ENCODE assay signal across 8 cellular contexts in the genomic region with DNA sequence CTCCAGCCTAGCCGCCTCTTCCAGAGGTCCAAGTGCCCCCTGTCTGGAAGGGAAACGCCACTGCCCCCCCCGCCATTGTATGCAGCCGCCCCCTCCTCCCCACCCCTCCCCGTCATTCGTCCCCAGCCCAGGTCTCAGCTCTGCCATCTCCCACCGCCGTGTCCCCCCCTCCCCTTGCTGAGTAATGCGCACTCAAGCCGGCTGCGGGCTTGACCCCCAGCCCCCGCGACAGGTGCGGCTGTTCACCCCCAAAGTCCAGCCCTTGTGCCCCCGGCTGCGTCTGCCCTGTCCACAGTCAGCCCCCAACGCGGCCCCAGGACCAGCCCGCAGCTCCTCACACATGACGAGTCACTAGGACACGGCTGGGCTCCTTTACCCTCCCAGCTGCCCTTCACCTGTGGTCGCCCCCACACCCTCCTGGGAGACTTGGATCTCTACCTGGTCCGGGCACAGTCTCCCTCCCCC. TPM values are rescaled to one million over a fixed set of nuclear protein-coding genes. Genes with fewer than 3 reads are reported as not detected.
DNase-seq lines count a peak whose midpoint lies in the region; ATAC-seq and TF ChIP-seq lines count a peak whose summit lies in the region.

No MANE protein-coding gene starts in this region.

- no peaks in the 10 kb centered on the region for H3K9me3 ChIP-seq in ectodermal cell (ENCODE audit: control insufficient read depth, low read length)
- H3K9me3 ChIP-seq in naive thymus-derived CD4-positive, alpha-beta T cell (ENCODE audit: control insufficient read depth in 2 of 3, low read length in 3 of 3) = no peaks in the 10 kb centered on the region

- no peak for ATAC-seq in naive thymus-derived CD4-positive, alpha-beta T cell
- no peak for ATAC-seq in HG03457 (IDR thresholded peaks at IDR 0.05; ENCODE audit: unreplicated experiment)

- CTCF ChIA-PET in BJ (lab: Yijun Ruan, JAX) = interaction anchor here (0.7 to 8.4 kb wide), 6 partner anchors 15 to 301 kb away, joined by 3 to 178 read pairs (median 4); partner anchors contain the start of genes IQCK and KNOP1
- CTCF ChIA-PET in naive thymus-derived CD4-positive, alpha-beta T cell (lab: Charles Lee) = interaction anchor here (1.1 to 1.6 kb wide), 2 partner anchors 282 to 329 kb away, joined by 3 to 8 read pairs; partner anchors contain the start of gene VPS35L

- WGBS in ectodermal cell, 2 experiments = 0% methylated on average over 20 to 22 of the region's 23 CpGs

- H3K27ac ChIP-seq in ectodermal cell (ENCODE audit: insufficient read depth, low read depth, low read length, poor library complexity, severe bottlenecking) = peak overlapping the region; percentile 18
- peak overlapping the region; percentile 45 for H3K27ac ChIP-seq in naive thymus-derived CD4-positive, alpha-beta T cell (ENCODE audit: low read depth, low read length)

- H3K4me1 Mint-ChIP-seq in naive thymus-derived CD4-positive, alpha-beta T cell = peaks cover 12 to 29% (median 22%) of the 10 kb centered on the region in 7 donors

- H3K4me3 ChIP-seq in BJ (ENCODE audit: low read depth, low read length) (peak overlapping the region; percentile 50), ectodermal cell (ENCODE audit: insufficient read depth, low read depth, low read length) (peak overlapping the region; percentile 76)
- peak overlapping the region; percentile 51 for H3K4me3 ChIP-seq in naive thymus-derived CD4-positive, alpha-beta T cell (ENCODE audit: low read length)

- POLR2A ChIA-PET in BJ (lab: Charles Lee) = interaction anchor here (0.6 kb wide), 1 partner anchor 767 kb away, joined by 4 read pairs; no protein-coding TSS in a partner anchor
- POLR2A ChIA-PET in naive thymus-derived CD4-positive, alpha-beta T cell (lab: Charles Lee) = no interaction called here

- no peak overlapping the region for H3K27ac Mint-ChIP-seq in naive thymus-derived CD4-positive, alpha-beta T cell

- peaks cover 15% of the 10 kb centered on the region for H3K27me3 ChIP-seq in BJ (ENCODE audit: control insufficient read depth, insufficient read depth, low read length)
- H3K27me3 ChIP-seq in ectodermal cell (ENCODE audit: control insufficient read depth, insufficient read depth, low read length, poor library complexity, severe bottlenecking) = peaks cover 7% of the 10 kb centered on the region
- peaks cover 0 to 12% of the 10 kb centered on the region in 2 donors for H3K27me3 ChIP-seq in naive thymus-derived CD4-positive, alpha-beta T cell (ENCODE audit: control insufficient read depth in 2 of 2, insufficient read depth in 2 of 2, low read length in 2 of 2)

- H3K9me3 Mint-ChIP-seq in naive thymus-derived CD4-positive, alpha-beta T cell = no peaks in the 10 kb centered on the region

- intact Hi-C loops in naive thymus-derived CD4-positive, alpha-beta T cell (cut with micrococcal nuclease) = loop anchor here (1.0 to 2.0 kb wide), 2 partner anchors 165 to 817 kb away; partner anchors contain the start of genes IQCK (in 2 of the 2), KNOP1 (in 2 of the 2) and COQ7 (in 1 of the 2)

- H3K4me3 Mint-ChIP-seq in naive thymus-derived CD4-positive, alpha-beta T cell = peak overlapping the region; percentile 72 to 96 (median 82)

- H3K27me3 Mint-ChIP-seq in naive thymus-derived CD4-positive, alpha-beta T cell = peaks cover 4 to 43% (median 13%) of the 10 kb centered on the region in 5 donors

- H3K36me3 ChIP-seq in BJ (ENCODE audit: control insufficient read depth, insufficient read depth, low read length) (no peaks in the 10 kb centered on the region), ectodermal cell (ENCODE audit: control insufficient read depth, insufficient read depth, low read length) (no peaks in the 10 kb centered on the region)
- H3K36me3 ChIP-seq in naive thymus-derived CD4-positive, alpha-beta T cell (ENCODE audit: control insufficient read depth in 2 of 3, insufficient read depth in 3 of 3, low read length in 3 of 3) = no peaks in the 10 kb centered on the region

- DNase-seq in BJ (ENCODE audit: low read depth) (no peak), NCI-H69 (lab: John Stamatoyannopoulos, UW) (peak; percentile 82), occipital lobe (lab: John Stamatoyannopoulos, UW) (no peak), amniotic stem cell (lab: John Stamatoyannopoulos, UW) (no peak), DMS153 (lab: John Stamatoyannopoulos, UW) (no peak)
- no peak for DNase-seq in naive thymus-derived CD4-positive, alpha-beta T cell

- peaks cover 6% of the 10 kb centered on the region for H3K4me1 ChIP-seq in ectodermal cell (ENCODE audit: control insufficient read depth, insufficient read depth, low read length)
- H3K4me1 ChIP-seq in naive thymus-derived CD4-positive, alpha-beta T cell (ENCODE audit: control insufficient read depth in 2 of 2, insufficient read depth in 2 of 2, low read length in 2 of 2) = peaks cover 9 to 23% of the 10 kb centered on the region in 2 donors

- no peak for TF ChIP-seq CTCF in BJ (IDR thresholded peaks at IDR 0.05; ENCODE audit: insufficient read depth, low read depth, low read length)

- H3K36me3 Mint-ChIP-seq in naive thymus-derived CD4-positive, alpha-beta T cell = no peaks in the 10 kb centered on the region

RNA-seq across cellular contexts. Expression of gene GPRC5B, which starts 0.6 kb away (rescaled TPM):
- polyA plus RNA-seq in BJ (2011; rRNA removed) = 0.33 and 0.55 TPM in 2 replicates
- 0.31 and 0.57 TPM in 2 replicates for polyA minus RNA-seq in BJ (2011; rRNA and poly(A)+ RNA removed)
- 41.5 TPM for polyA plus RNA-seq in ectodermal cell (2013, experiment 1 of 4)
- polyA plus RNA-seq in ectodermal cell (2013, experiment 2 of 4) = 49.6 TPM
- polyA plus RNA-seq in ectodermal cell (2013, experiment 3 of 4) = 36.9 TPM
- 41.6 TPM for polyA plus RNA-seq in ectodermal cell (2013, experiment 4 of 4)
- 1 to 10 TPM in 2 of 5 experiments, under 1 TPM in 3; 0.15 to 5.8 (median 0.40) TPM for total RNA-seq in naive thymus-derived CD4-positive, alpha-beta T cell
- polyA plus RNA-seq in naive thymus-derived CD4-positive, alpha-beta T cell = 1 to 10 TPM; 5.4 to 9.8 TPM
- total RNA-seq in occipital lobe = 39.3 TPM
